Comparison of ENCODE assay signal across 17 cellular contexts in genomic region chr5:14309864-14310531, GRCh38.
DNase-seq lines count a peak whose midpoint lies in the region; ATAC-seq and TF ChIP-seq lines count a peak whose summit lies in the region.
"Had no signal": no experiment of that assay in that cellular context is flagged by ENCODE, and none has a peak within 500 bp of the region (broad histone marks: within the 10 kb centered on the region; RNA-seq: fewer than 3 reads in every experiment).

No MANE protein-coding gene starts in this region.

- DNase-seq in cardiac muscle cell (ENCODE audit: low read depth in 1 of 2, low spot score in 1 of 2): no peak
- DNase-seq in Right ventricle myocardium superior: no peak
- no peak for DNase-seq in left colon
- DNase-seq in osteocyte (ENCODE audit: extremely low spot score, unreplicated experiment): no peak
- DNase-seq in stomach: peak; percentile 64
- DNase-seq in adrenal gland: no peak
- DNase-seq: 8988T; CD8-positive, alpha-beta T cell; DND-41; Karpas-422; NCI-H2081; NCI-H345; NCI-H774; OCI-M1 had no signal

- peaks cover 18% of the 10 kb centered on the region for H3K4me1 ChIP-seq in cardiac muscle cell (ENCODE audit: low read depth)
- peaks cover 16 to 34% (median 20%) of the 10 kb centered on the region in 4 donors for H3K4me1 ChIP-seq in stomach
- H3K4me1 ChIP-seq in adrenal gland (replicated peaks in 1 of 2): peaks cover 10 to 16% of the 10 kb centered on the region in 2 donors
- H3K4me1 ChIP-seq: BLaER1 treated with 17β-estradiol and CSF1 and Interleukin-3, amounts not matched to agents 10 nM and 100 nM had no signal

- H3K4me3 ChIP-seq in cardiac muscle cell (no peak overlapping the region), stomach (no peak overlapping the region), adrenal gland (no peak overlapping the region)
- H3K4me3 ChIP-seq: BLaER1 treated with 17β-estradiol and CSF1 and Interleukin-3, amounts not matched to agents 10 nM and 100 nM had no signal

- peaks cover 30% of the 10 kb centered on the region for H3K4me1 Mint-ChIP-seq in osteocyte (ENCODE audit: unreplicated experiment)

- ATAC-seq in Right ventricle myocardium superior (ENCODE audit: poor library complexity) (no peak), left colon (peak; percentile 34), HG03354 (IDR thresholded peaks at IDR 0.05; ENCODE audit: poor library complexity, severe bottlenecking, unreplicated experiment) (no peak), GM19035 (IDR thresholded peaks at IDR 0.05; ENCODE audit: unreplicated experiment) (no peak)
- ATAC-seq: CD8-positive, alpha-beta T cell had no signal

- TF ChIP-seq POLR2A in stomach (IDR thresholded peaks at IDR 0.05) (no peak), adrenal gland (IDR thresholded peaks at IDR 0.05) (no peak)

- H3K27ac ChIP-seq in cardiac muscle cell (peak overlapping the region; percentile 60), stomach (peak overlapping the region; percentile 22 to 69 (median 48)), adrenal gland (no peak overlapping the region)
- H3K27ac ChIP-seq: BLaER1 treated with 17β-estradiol and CSF1 and Interleukin-3, amounts not matched to agents 10 nM and 100 nM had no signal

- peak overlapping the region; percentile 8 for H3K27ac Mint-ChIP-seq in osteocyte (ENCODE audit: unreplicated experiment)
- H3K27ac Mint-ChIP-seq: CD8-positive, alpha-beta T cell had no signal

- H3K36me3 Mint-ChIP-seq in osteocyte (ENCODE audit: unreplicated experiment): peaks cover 36% of the 10 kb centered on the region
- H3K36me3 Mint-ChIP-seq: CD8-positive, alpha-beta T cell had no signal

- no peaks in the 10 kb centered on the region for H3K9me3 Mint-ChIP-seq in osteocyte (ENCODE audit: unreplicated experiment)
- H3K9me3 Mint-ChIP-seq: CD8-positive, alpha-beta T cell had no signal

- H3K27me3 ChIP-seq in cardiac muscle cell (no peaks in the 10 kb centered on the region), stomach (no peaks in the 10 kb centered on the region), adrenal gland (no peaks in the 10 kb centered on the region)
- H3K27me3 ChIP-seq: BLaER1 treated with 17β-estradiol and CSF1 and Interleukin-3, amounts not matched to agents 10 nM and 100 nM had no signal

- H3K27me3 Mint-ChIP-seq in osteocyte (ENCODE audit: unreplicated experiment): no peaks in the 10 kb centered on the region

- 34 to 51% (median 42%) methylated on average over 8 of the region's 8 CpGs for WGBS in stomach, 5 donors
- WGBS in adrenal gland, 4 donors: 75 to 79% (median 76%) methylated on average over 6 to 8 of the region's 8 CpGs

- intact Hi-C loops in Right ventricle myocardium superior (cut with DNase I): no loop called here
- intact Hi-C loops in left colon (cut with DNase I, micrococcal nuclease): no loop called here
- intact Hi-C loops in stomach (cut with DNase I; ENCODE audit: low total_unique reads): no loop called here
- intact Hi-C loops in adrenal gland (cut with DNase I): no loop called here

- H3K4me3 Mint-ChIP-seq in osteocyte (ENCODE audit: unreplicated experiment): no peak overlapping the region
- H3K4me3 Mint-ChIP-seq: CD8-positive, alpha-beta T cell had no signal

- TF ChIP-seq EP300 in stomach (IDR thresholded peaks at IDR 0.05): no peak

- TF ChIP-seq CTCF in cardiac muscle cell (IDR thresholded peaks at IDR 0.05; ENCODE audit: low read depth, low read length) (no peak), osteocyte (IDR thresholded peaks at IDR 0.05) (no peak), stomach (IDR thresholded peaks at IDR 0.05) (no peak), adrenal gland (IDR thresholded peaks at IDR 0.05) (no peak)

- H3K36me3 ChIP-seq in cardiac muscle cell: peaks cover 4% of the 10 kb centered on the region
- peaks cover 0 to 64% (median 50%) of the 10 kb centered on the region in 4 donors for H3K36me3 ChIP-seq in stomach
- H3K36me3 ChIP-seq in adrenal gland (replicated peaks in 1 of 2): peaks cover 0 to 8% of the 10 kb centered on the region in 2 donors

- H3K9me3 ChIP-seq in cardiac muscle cell (ENCODE audit: low read depth) (no peaks in the 10 kb centered on the region), stomach (no peaks in the 10 kb centered on the region), adrenal gland (replicated peaks in 1 of 3) (no peaks in the 10 kb centered on the region)

Comparison
In these comparisons a context has a peak if more than half of its experiments do, and no peak if none do; other contexts are left out.
1. H3K27ac ChIP-seq: peak in cardiac muscle cell (single experiment) and stomach (5 of 5); none in adrenal gland (0 of 5).